In the genomic region with DNA sequence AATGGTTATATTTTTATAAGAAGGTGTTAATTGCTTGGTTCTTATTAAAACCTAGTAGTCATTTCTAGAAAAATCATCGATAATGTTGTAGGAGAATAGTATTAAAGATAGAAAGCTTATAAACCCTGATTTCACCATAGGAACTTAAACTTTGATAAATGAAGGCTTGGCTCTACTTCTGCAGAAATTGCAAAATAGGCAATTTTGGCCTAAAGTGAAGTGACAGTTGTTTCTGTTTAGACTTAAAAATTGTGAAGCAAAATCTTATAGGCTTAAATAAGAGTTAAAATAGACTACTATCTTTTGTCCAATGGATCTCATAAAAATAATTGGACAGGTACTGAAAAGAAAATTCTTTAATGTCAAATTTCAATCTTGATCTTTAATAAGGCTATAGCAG, we compare ENCODE assay signal across 7 cellular contexts.
"Had no signal": no experiment of that assay in that cellular context is flagged by ENCODE, and none has a peak within 500 bp of the region (broad histone marks: within the 10 kb centered on the region; RNA-seq: fewer than 3 reads in every experiment).

No MANE protein-coding gene starts in this region.

- H3K4me2 ChIP-seq: KMS-11 had no signal

- DNase-seq: KBM-7, KG1 had no signal

- H3K27ac Mint-ChIP-seq: IgD-negative memory B cell had no signal

- H3K27ac ChIP-seq: HL-60, KMS-11 had no signal

- H3K9ac ChIP-seq: KMS-11 had no signal

- H3K4me3 ChIP-seq: K562 had no signal

- ATAC-seq: K562 had no signal

- H3K4me3 Mint-ChIP-seq: IgD-negative memory B cell had no signal

- H3K27me3 Mint-ChIP-seq: IgD-negative memory B cell had no signal

- H3K36me3 Mint-ChIP-seq: IgD-negative memory B cell had no signal

- FAIRE-seq: HTR-8/SVneo, K562 had no signal
